18 cellular contexts compared by ENCODE assay signal in genomic region chr22:48301421-48301820, GRCh38.
DNase-seq lines count a peak whose midpoint lies in the region; ATAC-seq and TF ChIP-seq lines count a peak whose summit lies in the region.
"Had no signal": no experiment of that assay in that cellular context is flagged by ENCODE, and none has a peak within 500 bp of the region (broad histone marks: within the 10 kb centered on the region; RNA-seq: fewer than 3 reads in every experiment).

No MANE protein-coding gene starts in this region.

- no peak overlapping the region for H3K27ac Mint-ChIP-seq in naive thymus-derived CD4-positive, alpha-beta T cell
- H3K27ac Mint-ChIP-seq: CD4-positive, alpha-beta T cell; IgD-negative memory B cell had no signal

- DNase-seq in DMS79 (lab: John Stamatoyannopoulos, UW) (peak; percentile 92), H7 (peak; percentile 33), NCI-H510A treated with DMSO at 0.1 percent for 48 hours (lab: John Stamatoyannopoulos, UW) (peak; percentile 42), lower lobe of right lung (peak; percentile 86), NCI-H446 (lab: John Stamatoyannopoulos, UW) (no peak)
- DNase-seq in activated CD4-positive, alpha-beta T cell treated with anti-CD3 and anti-CD28 coated beads, Interleukin-2, amount 50 U/mL, for 48 hours = no peak
- no peak for DNase-seq in naive thymus-derived CD4-positive, alpha-beta T cell
- DNase-seq: Caco-2; CD4-positive, alpha-beta T cell; Karpas-422; NCI-H1417 treated with DMSO at 0.1 percent for 48 hours; NCI-H2081; NCI-H82; SHP77 treated with DMSO at 0.1 percent for 48 hours had no signal

- POLR2A ChIA-PET in naive thymus-derived CD4-positive, alpha-beta T cell (lab: Charles Lee) = no interaction called here

- CTCF ChIA-PET in naive thymus-derived CD4-positive, alpha-beta T cell (lab: Charles Lee) = interaction anchor here (0.6 kb wide), 1 partner anchor 12 kb away, joined by 3 read pairs; no protein-coding TSS in a partner anchor

- ATAC-seq in lower lobe of right lung (peak; percentile 95 to 97), GM19023 (IDR thresholded peaks at IDR 0.05; ENCODE audit: unreplicated experiment) (no peak)
- ATAC-seq in naive thymus-derived CD4-positive, alpha-beta T cell = no peak
- ATAC-seq: A549, GM12878 had no signal

- no peak overlapping the region for H3K27ac ChIP-seq in lower lobe of right lung
- no peak overlapping the region for H3K27ac ChIP-seq in naive thymus-derived CD4-positive, alpha-beta T cell (ENCODE audit: low read depth, low read length)
- H3K27ac ChIP-seq: A549 had no signal

- H3K4me3 ChIP-seq in H7 (ENCODE audit: insufficient read depth, low read depth, low read length) (no peak overlapping the region), lower lobe of right lung (no peak overlapping the region)
- no peak overlapping the region for H3K4me3 ChIP-seq in naive thymus-derived CD4-positive, alpha-beta T cell (ENCODE audit: low read length)
- H3K4me3 ChIP-seq: A549, GM12878 had no signal

- intact Hi-C loops in lower lobe of right lung (cut with DNase I) = no loop called here
- intact Hi-C loops in naive thymus-derived CD4-positive, alpha-beta T cell (cut with micrococcal nuclease) = no loop called here

- H3K9me3 ChIP-seq in lower lobe of right lung = no peaks in the 10 kb centered on the region
- no peaks in the 10 kb centered on the region for H3K9me3 ChIP-seq in naive thymus-derived CD4-positive, alpha-beta T cell (ENCODE audit: control insufficient read depth in 2 of 3, low read length in 3 of 3)
- H3K9me3 ChIP-seq: A549, Caco-2 had no signal

- no peaks in the 10 kb centered on the region for H3K36me3 Mint-ChIP-seq in naive thymus-derived CD4-positive, alpha-beta T cell

- H3K4me3 Mint-ChIP-seq in naive thymus-derived CD4-positive, alpha-beta T cell = no peak overlapping the region
- H3K4me3 Mint-ChIP-seq: CD4-positive, alpha-beta T cell; IgD-negative memory B cell had no signal

- no peaks in the 10 kb centered on the region for H3K36me3 ChIP-seq in H7 (replicated peaks; ENCODE audit: control insufficient read depth, insufficient read depth, low read length)
- no peaks in the 10 kb centered on the region for H3K36me3 ChIP-seq in lower lobe of right lung
- H3K36me3 ChIP-seq in naive thymus-derived CD4-positive, alpha-beta T cell (ENCODE audit: control insufficient read depth in 2 of 3, insufficient read depth in 3 of 3, low read length in 3 of 3) = no peaks in the 10 kb centered on the region

- no peaks in the 10 kb centered on the region for H3K4me1 ChIP-seq in lower lobe of right lung
- H3K4me1 ChIP-seq in naive thymus-derived CD4-positive, alpha-beta T cell (ENCODE audit: control insufficient read depth in 2 of 2, insufficient read depth in 2 of 2, low read length in 2 of 2) = no peaks in the 10 kb centered on the region
- H3K4me1 ChIP-seq: A549, Caco-2 had no signal

- peaks cover 0 to 1% (median 0%) of the 10 kb centered on the region in 7 donors for H3K4me1 Mint-ChIP-seq in naive thymus-derived CD4-positive, alpha-beta T cell
- H3K4me1 Mint-ChIP-seq: IgD-negative memory B cell had no signal

- peaks cover 0 to 2% (median 0%) of the 10 kb centered on the region in 11 donors for H3K9me3 Mint-ChIP-seq in naive thymus-derived CD4-positive, alpha-beta T cell
- H3K9me3 Mint-ChIP-seq: CD4-positive, alpha-beta T cell had no signal

- no peak for TF ChIP-seq CTCF in lower lobe of right lung (IDR thresholded peaks at IDR 0.05)

- no peaks in the 10 kb centered on the region for H3K27me3 ChIP-seq in H7 (ENCODE audit: control insufficient read depth, insufficient read depth, low read length)
- no peaks in the 10 kb centered on the region for H3K27me3 ChIP-seq in lower lobe of right lung (ENCODE audit: low read depth)
- H3K27me3 ChIP-seq in naive thymus-derived CD4-positive, alpha-beta T cell (ENCODE audit: control insufficient read depth in 2 of 2, insufficient read depth in 2 of 2, low read length in 2 of 2) = no peaks in the 10 kb centered on the region

- peaks cover 0 to 5% (median 3%) of the 10 kb centered on the region in 5 donors for H3K27me3 Mint-ChIP-seq in naive thymus-derived CD4-positive, alpha-beta T cell
- H3K27me3 Mint-ChIP-seq: CD4-positive, alpha-beta T cell had no signal

Comparison
In these comparisons a context has a peak if more than half of its experiments do, and no peak if none do; other contexts are left out.
1. DNase-seq: peak in DMS79 (single experiment), H7 (single experiment), NCI-H510A treated with DMSO at 0.1 percent for 48 hours (single experiment) and lower lobe of right lung (single experiment); none in activated CD4-positive, alpha-beta T cell treated with anti-CD3 and anti-CD28 coated beads, Interleukin-2, amount 50 U/mL, for 48 hours (0 of 2), naive thymus-derived CD4-positive, alpha-beta T cell (0 of 9) and NCI-H446 (0 of 2).
2. ATAC-seq: peak in lower lobe of right lung (2 of 2); none in naive thymus-derived CD4-positive, alpha-beta T cell (single experiment) and GM19023 (single experiment).